ENCODE assay signal across 8 cellular contexts in genomic region chr5:78361226-78361993, GRCh38. TPM values are rescaled to one million over a fixed set of nuclear protein-coding genes. Genes with fewer than 3 reads are reported as not detected.
DNase-seq lines count a peak whose midpoint lies in the region; ATAC-seq and TF ChIP-seq lines count a peak whose summit lies in the region.

No MANE protein-coding gene starts in this region.

- no peaks in the 10 kb centered on the region for H3K9me3 Mint-ChIP-seq in activated CD8-positive, alpha-beta memory T cell treated with anti-CD3 and anti-CD28 coated beads, Interleukin-2, amount 10 ng/mL, durations not matched to agents 7 days and 5 days (ENCODE audit: low read depth)

- peak overlapping the region; percentile 97 for H3K27ac Mint-ChIP-seq in activated CD8-positive, alpha-beta memory T cell treated with anti-CD3 and anti-CD28 coated beads, Interleukin-2, amount 10 ng/mL, durations not matched to agents 7 days and 5 days

- intact Hi-C loops in right lobe of liver (cut with DNase I): no loop called here

- H3K36me3 Mint-ChIP-seq in activated CD8-positive, alpha-beta memory T cell treated with anti-CD3 and anti-CD28 coated beads, Interleukin-2, amount 10 ng/mL, durations not matched to agents 7 days and 5 days: peaks cover 14% of the 10 kb centered on the region

- H3K4me1 ChIP-seq in right lobe of liver: peaks cover 0 to 6% (median 0%) of the 10 kb centered on the region in 4 donors

- peak in 1 of 4 donors; percentile 13 for TF ChIP-seq CTCF in right lobe of liver (IDR thresholded peaks at IDR 0.05)

- no peak for ATAC-seq in activated CD8-positive, alpha-beta memory T cell treated with anti-CD3 and anti-CD28 coated beads, Interleukin-2, amount 10 ng/mL, durations not matched to agents 7 days and 5 days
- peak; percentile 46 to 64 (median 57) for ATAC-seq in right lobe of liver
- no peak for ATAC-seq in GM19351 (IDR thresholded peaks at IDR 0.05; ENCODE audit: unreplicated experiment)

- H3K4me1 Mint-ChIP-seq in activated CD8-positive, alpha-beta memory T cell treated with anti-CD3 and anti-CD28 coated beads, Interleukin-2, amount 10 ng/mL, durations not matched to agents 7 days and 5 days: peaks cover 25% of the 10 kb centered on the region

- H3K27me3 Mint-ChIP-seq in activated CD8-positive, alpha-beta memory T cell treated with anti-CD3 and anti-CD28 coated beads, Interleukin-2, amount 10 ng/mL, durations not matched to agents 7 days and 5 days: no peaks in the 10 kb centered on the region

- H3K4me3 ChIP-seq in right lobe of liver: peak overlapping the region; percentile 95 to 96 (median 95)

- H3K27me3 ChIP-seq in right lobe of liver: no peaks in the 10 kb centered on the region

- TF ChIP-seq POLR2A in right lobe of liver (IDR thresholded peaks at IDR 0.05): no peak

- no peaks in the 10 kb centered on the region for H3K36me3 ChIP-seq in right lobe of liver

- DNase-seq in activated CD8-positive, alpha-beta memory T cell treated with anti-CD3 and anti-CD28 coated beads, Interleukin-2, amount 10 ng/mL, durations not matched to agents 7 days and 5 days: no peak
- no peak for DNase-seq in activated CD8-positive, alpha-beta memory T cell treated with anti-CD3 and anti-CD28 coated beads, Interleukin-2, amount 50 U/mL, for 4 hours
- DNase-seq in M059J (ENCODE audit: low read depth) (peak; percentile 87), SIG-M5 (lab: John Stamatoyannopoulos, UW) (peak; percentile 75), dermis blood vessel endothelial cell (peak; percentile 90), right lobe of liver (peak in 2 of 3 donors; percentile 24 to 70), superior temporal gyrus (ENCODE audit: extremely low spot score) (peak; percentile 35)

- CTCF ChIA-PET in activated CD8-positive, alpha-beta memory T cell treated with anti-CD3 and anti-CD28 coated beads, Interleukin-2, amount 10 ng/mL, durations not matched to agents 7 days and 5 days (lab: Charles Lee): interaction anchor here (0.8 to 2.2 kb wide), 4 partner anchors 15 to 115 kb away, joined by 3 to 23 read pairs (median 3); partner anchors contain the start of gene AP3B1

- WGBS in right lobe of liver (ENCODE audit: insufficient coverage, low coverage, low lambda C conversion rate, missing lambda C conversion rate): 1% methylated on average over 15 of the region's 15 CpGs

- H3K9me3 ChIP-seq in right lobe of liver: no peaks in the 10 kb centered on the region

- peak overlapping the region; percentile 84 to 91 (median 88) for H3K27ac ChIP-seq in right lobe of liver

- H3K4me3 Mint-ChIP-seq in activated CD8-positive, alpha-beta memory T cell treated with anti-CD3 and anti-CD28 coated beads, Interleukin-2, amount 10 ng/mL, durations not matched to agents 7 days and 5 days: peak overlapping the region; percentile 85

RNA-seq across cellular contexts. Expression of gene SCAMP1, which starts 1.0 kb away (rescaled TPM):
- 10 to 100 TPM; 15.1 to 17.4 TPM for total RNA-seq in activated CD8-positive, alpha-beta memory T cell treated with anti-CD3 and anti-CD28 coated beads, Interleukin-2, amount 10 ng/mL, durations not matched to agents 7 days and 5 days
- 41.3 and 43.6 TPM in 2 replicates for total RNA-seq in M059J (2014; rRNA removed; shearing (Covaris generic))
- 74.9 and 77.3 TPM in 2 replicates for total RNA-seq in dermis blood vessel endothelial cell
- total RNA-seq in right lobe of liver: 10 to 100 TPM; 10.4 to 18.4 (median 11.1) TPM

Comparison
In these comparisons a context has a peak if more than half of its experiments do, and no peak if none do; other contexts are left out.
1. ATAC-seq: peak in right lobe of liver (4 of 4); none in activated CD8-positive, alpha-beta memory T cell treated with anti-CD3 and anti-CD28 coated beads, Interleukin-2, amount 10 ng/mL, durations not matched to agents 7 days and 5 days (single experiment) and GM19351 (single experiment).
2. DNase-seq: peak in M059J (single experiment), SIG-M5 (single experiment), dermis blood vessel endothelial cell (single experiment), right lobe of liver (2 of 3) and superior temporal gyrus (single experiment); none in activated CD8-positive, alpha-beta memory T cell treated with anti-CD3 and anti-CD28 coated beads, Interleukin-2, amount 10 ng/mL, durations not matched to agents 7 days and 5 days (single experiment) and activated CD8-positive, alpha-beta memory T cell treated with anti-CD3 and anti-CD28 coated beads, Interleukin-2, amount 50 U/mL, for 4 hours (single experiment).